18 cellular contexts compared by ENCODE assay signal in the genomic region with DNA sequence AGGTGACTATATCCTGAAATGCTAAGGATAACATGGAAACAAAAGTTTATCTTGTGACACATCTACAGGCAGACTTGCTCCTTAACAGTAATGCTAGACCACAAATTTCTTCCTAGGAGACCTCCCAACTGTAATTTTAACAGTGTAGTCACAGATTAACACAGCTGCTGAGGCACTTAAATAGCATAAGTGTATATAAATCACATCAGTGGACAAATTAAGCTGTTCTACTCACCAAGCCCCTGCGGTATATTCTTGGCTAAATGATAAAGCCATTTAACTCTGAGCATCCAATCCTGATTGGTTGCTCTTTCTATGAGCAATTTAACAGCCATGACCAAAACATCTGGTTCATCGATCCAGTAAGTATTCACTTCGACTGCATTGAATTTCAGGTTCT.
"Had no signal": no experiment of that assay in that cellular context is flagged by ENCODE, and none has a peak within 500 bp of the region (broad histone marks: within the 10 kb centered on the region; RNA-seq: fewer than 3 reads in every experiment).

No MANE protein-coding gene starts in this region.

- DNase-seq: activated CD4-positive, alpha-beta T cell treated with anti-CD3 and anti-CD28 coated beads, Interleukin-2, amount 50 U/mL, for 1 hour; activated CD4-positive, CD25-positive, alpha-beta regulatory T cell; activated CD8-positive, alpha-beta memory T cell treated with anti-CD3 and anti-CD28 coated beads, Interleukin-2, amount 50 U/mL, for 4 hours; activated CD8-positive, alpha-beta T cell treated with anti-CD3 and anti-CD28 coated beads for 36 hours; activated gamma-delta T cell treated with Interleukin-2 at 50 U/mL for 16 hours; activated naive CD4-positive, alpha-beta T cell treated with anti-CD3 and anti-CD28 coated beads, Interleukin-2, amount 10 ng/mL, durations not matched to agents 7 days and 5 days; activated naive CD8-positive, alpha-beta T cell treated with anti-CD3 and anti-CD28 coated beads for 36 hours; activated T-cell treated with anti-CD3 and anti-CD28 coated beads, Interleukin-2, amount 50 U/mL, for 72 hours; MM.1S; NCI-H1105; NCI-H146; NCI-H187 treated with DMSO at 0.1 percent for 48 hours; NCI-H2081 treated with DMSO at 0.1 percent for 48 hours; NCI-H226; NCI-H526; NCI-H774; PC-3; SHP77 had no signal

- ATAC-seq: activated CD8-positive, alpha-beta T cell treated with anti-CD3 and anti-CD28 coated beads for 36 hours; activated T-cell treated with anti-CD3 and anti-CD28 coated beads, Interleukin-2, amount 50 U/mL, for 72 hours; PC-3 had no signal
